In the genomic region with DNA sequence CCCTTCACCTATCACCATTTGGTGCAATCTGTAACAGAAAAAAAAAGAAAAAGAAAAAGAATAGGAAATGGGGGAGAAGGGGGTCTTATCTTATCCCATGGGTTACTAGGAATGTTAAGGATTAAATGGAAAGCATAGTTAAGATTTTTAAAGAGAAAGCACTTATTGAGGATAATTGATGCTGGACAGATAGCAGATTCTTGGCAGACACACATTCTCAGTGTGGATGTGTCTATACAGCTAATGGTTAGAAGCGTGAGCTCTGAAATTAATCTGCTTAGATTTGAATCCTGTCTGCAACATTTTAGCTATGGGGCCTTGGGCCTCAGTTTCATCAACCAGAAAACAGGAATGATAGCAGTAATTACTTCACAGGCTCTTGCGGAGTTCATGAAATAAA, we compare ENCODE assay signal across 2 cellular contexts.
TF ChIP-seq lines count a peak whose summit lies in the region.

No MANE protein-coding gene starts in this region.

TF ChIP-seq in SK-N-SH treated with all-trans-retinoic acid at 6 μM for 48 hours, 23 proteins besides CTCF, POLR2A, EP300 and RAD21:
- TF ChIP-seq RARB (CRISPR knock-in tag; IDR thresholded peaks at IDR 0.05): no peak
- no peak for TF ChIP-seq ZFP30 (CRISPR knock-in tag; IDR thresholded peaks at IDR 0.05)
- no peak for TF ChIP-seq OSR1 (CRISPR knock-in tag; IDR thresholded peaks at IDR 0.05)
- TF ChIP-seq, protein P1, sequence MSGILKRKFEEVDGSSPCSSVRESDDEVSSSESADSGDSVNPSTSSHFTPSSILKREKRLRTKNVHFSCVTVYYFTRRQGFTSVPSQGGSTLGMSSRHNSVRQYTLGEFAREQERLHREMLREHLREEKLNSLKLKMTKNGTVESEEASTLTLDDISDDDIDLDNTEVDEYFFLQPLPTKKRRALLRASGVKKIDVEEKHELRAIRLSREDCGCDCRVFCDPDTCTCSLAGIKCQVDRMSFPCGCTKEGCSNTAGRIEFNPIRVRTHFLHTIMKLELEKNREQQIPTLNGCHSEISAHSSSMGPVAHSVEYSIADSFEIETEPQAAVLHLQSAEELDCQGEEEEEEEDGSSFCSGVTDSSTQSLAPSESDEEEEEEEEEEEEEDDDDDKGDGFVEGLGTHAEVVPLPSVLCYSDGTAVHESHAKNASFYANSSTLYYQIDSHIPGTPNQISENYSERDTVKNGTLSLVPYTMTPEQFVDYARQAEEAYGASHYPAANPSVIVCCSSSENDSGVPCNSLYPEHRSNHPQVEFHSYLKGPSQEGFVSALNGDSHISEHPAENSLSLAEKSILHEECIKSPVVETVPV (CRISPR knock-in tag; IDR thresholded peaks at IDR 0.05): no peak
- TF ChIP-seq, protein P2, sequence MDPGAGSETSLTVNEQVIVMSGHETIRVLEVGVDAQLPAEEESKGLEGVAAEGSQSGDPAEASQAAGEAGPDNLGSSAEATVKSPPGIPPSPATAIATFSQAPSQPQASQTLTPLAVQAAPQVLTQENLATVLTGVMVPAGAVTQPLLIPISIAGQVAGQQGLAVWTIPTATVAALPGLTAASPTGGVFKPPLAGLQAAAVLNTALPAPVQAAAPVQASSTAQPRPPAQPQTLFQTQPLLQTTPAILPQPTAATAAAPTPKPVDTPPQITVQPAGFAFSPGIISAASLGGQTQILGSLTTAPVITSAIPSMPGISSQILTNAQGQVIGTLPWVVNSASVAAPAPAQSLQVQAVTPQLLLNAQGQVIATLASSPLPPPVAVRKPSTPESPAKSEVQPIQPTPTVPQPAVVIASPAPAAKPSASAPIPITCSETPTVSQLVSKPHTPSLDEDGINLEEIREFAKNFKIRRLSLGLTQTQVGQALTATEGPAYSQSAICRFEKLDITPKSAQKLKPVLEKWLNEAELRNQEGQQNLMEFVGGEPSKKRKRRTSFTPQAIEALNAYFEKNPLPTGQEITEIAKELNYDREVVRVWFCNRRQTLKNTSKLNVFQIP (CRISPR knock-in tag; IDR thresholded peaks at IDR 0.05; ENCODE audit: borderline replicate concordance, low read depth): no peak
- TF ChIP-seq ISL1 (CRISPR knock-in tag; IDR thresholded peaks at IDR 0.05): peak; percentile 91
- TF ChIP-seq CSDC2 (CRISPR knock-in tag; IDR thresholded peaks at IDR 0.05): no peak

TF ChIP-seq in SK-N-SH, 30 proteins besides CTCF, POLR2A, EP300 and RAD21:
- TF ChIP-seq RCOR1 (IDR thresholded peaks at IDR 0.05; ENCODE audit: low read length): no peak
- TF ChIP-seq, protein P3, sequence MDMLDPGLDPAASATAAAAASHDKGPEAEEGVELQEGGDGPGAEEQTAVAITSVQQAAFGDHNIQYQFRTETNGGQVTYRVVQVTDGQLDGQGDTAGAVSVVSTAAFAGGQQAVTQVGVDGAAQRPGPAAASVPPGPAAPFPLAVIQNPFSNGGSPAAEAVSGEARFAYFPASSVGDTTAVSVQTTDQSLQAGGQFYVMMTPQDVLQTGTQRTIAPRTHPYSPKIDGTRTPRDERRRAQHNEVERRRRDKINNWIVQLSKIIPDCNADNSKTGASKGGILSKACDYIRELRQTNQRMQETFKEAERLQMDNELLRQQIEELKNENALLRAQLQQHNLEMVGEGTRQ (IDR thresholded peaks at IDR 0.05; ENCODE audit: borderline replicate concordance, low read depth, low read length): no peak
- TF ChIP-seq TEAD4 (IDR thresholded peaks at IDR 0.05; ENCODE audit: borderline replicate concordance, insufficient read depth): no peak
- no peak for TF ChIP-seq GATA2 (CRISPR knock-in tag; IDR thresholded peaks at IDR 0.05)
- TF ChIP-seq FOXM1 (IDR thresholded peaks at IDR 0.05; ENCODE audit: low read depth): no peak
- TF ChIP-seq MXI1 (IDR thresholded peaks at IDR 0.05; ENCODE audit: low read depth, low read length): no peak
- TF ChIP-seq, protein P4, sequence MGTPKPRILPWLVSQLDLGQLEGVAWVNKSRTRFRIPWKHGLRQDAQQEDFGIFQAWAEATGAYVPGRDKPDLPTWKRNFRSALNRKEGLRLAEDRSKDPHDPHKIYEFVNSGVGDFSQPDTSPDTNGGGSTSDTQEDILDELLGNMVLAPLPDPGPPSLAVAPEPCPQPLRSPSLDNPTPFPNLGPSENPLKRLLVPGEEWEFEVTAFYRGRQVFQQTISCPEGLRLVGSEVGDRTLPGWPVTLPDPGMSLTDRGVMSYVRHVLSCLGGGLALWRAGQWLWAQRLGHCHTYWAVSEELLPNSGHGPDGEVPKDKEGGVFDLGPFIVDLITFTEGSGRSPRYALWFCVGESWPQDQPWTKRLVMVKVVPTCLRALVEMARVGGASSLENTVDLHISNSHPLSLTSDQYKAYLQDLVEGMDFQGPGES (IDR thresholded peaks at IDR 0.05; ENCODE audit: low read depth, low read length): no peak
- TF ChIP-seq EZH2phosphoT487 (IDR thresholded peaks at IDR 0.05; ENCODE audit: borderline replicate concordance, low read depth): no peak
- TF ChIP-seq, protein P5, sequence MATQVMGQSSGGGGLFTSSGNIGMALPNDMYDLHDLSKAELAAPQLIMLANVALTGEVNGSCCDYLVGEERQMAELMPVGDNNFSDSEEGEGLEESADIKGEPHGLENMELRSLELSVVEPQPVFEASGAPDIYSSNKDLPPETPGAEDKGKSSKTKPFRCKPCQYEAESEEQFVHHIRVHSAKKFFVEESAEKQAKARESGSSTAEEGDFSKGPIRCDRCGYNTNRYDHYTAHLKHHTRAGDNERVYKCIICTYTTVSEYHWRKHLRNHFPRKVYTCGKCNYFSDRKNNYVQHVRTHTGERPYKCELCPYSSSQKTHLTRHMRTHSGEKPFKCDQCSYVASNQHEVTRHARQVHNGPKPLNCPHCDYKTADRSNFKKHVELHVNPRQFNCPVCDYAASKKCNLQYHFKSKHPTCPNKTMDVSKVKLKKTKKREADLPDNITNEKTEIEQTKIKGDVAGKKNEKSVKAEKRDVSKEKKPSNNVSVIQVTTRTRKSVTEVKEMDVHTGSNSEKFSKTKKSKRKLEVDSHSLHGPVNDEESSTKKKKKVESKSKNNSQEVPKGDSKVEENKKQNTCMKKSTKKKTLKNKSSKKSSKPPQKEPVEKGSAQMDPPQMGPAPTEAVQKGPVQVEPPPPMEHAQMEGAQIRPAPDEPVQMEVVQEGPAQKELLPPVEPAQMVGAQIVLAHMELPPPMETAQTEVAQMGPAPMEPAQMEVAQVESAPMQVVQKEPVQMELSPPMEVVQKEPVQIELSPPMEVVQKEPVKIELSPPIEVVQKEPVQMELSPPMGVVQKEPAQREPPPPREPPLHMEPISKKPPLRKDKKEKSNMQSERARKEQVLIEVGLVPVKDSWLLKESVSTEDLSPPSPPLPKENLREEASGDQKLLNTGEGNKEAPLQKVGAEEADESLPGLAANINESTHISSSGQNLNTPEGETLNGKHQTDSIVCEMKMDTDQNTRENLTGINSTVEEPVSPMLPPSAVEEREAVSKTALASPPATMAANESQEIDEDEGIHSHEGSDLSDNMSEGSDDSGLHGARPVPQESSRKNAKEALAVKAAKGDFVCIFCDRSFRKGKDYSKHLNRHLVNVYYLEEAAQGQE (IDR thresholded peaks at IDR 0.05; ENCODE audit: low read depth, low read length): no peak
- no peak for TF ChIP-seq TAF1 (IDR thresholded peaks at IDR 0.05; ENCODE audit: borderline replicate concordance, low read depth, low read length)
- TF ChIP-seq, protein P6, sequence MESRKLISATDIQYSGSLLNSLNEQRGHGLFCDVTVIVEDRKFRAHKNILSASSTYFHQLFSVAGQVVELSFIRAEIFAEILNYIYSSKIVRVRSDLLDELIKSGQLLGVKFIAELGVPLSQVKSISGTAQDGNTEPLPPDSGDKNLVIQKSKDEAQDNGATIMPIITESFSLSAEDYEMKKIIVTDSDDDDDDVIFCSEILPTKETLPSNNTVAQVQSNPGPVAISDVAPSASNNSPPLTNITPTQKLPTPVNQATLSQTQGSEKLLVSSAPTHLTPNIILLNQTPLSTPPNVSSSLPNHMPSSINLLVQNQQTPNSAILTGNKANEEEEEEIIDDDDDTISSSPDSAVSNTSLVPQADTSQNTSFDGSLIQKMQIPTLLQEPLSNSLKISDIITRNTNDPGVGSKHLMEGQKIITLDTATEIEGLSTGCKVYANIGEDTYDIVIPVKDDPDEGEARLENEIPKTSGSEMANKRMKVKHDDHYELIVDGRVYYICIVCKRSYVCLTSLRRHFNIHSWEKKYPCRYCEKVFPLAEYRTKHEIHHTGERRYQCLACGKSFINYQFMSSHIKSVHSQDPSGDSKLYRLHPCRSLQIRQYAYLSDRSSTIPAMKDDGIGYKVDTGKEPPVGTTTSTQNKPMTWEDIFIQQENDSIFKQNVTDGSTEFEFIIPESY (IDR thresholded peaks at IDR 0.05; ENCODE audit: borderline replicate concordance, low read depth): no peak
- TF ChIP-seq JUND (IDR thresholded peaks at IDR 0.05): no peak
- TF ChIP-seq ELF1 (IDR thresholded peaks at IDR 0.05): no peak
- TF ChIP-seq, protein P7, sequence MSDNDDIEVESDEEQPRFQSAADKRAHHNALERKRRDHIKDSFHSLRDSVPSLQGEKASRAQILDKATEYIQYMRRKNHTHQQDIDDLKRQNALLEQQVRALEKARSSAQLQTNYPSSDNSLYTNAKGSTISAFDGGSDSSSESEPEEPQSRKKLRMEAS (IDR thresholded peaks at IDR 0.05; ENCODE audit: low read depth): no peak
- TF ChIP-seq NFIC (IDR thresholded peaks at IDR 0.05; ENCODE audit: borderline replicate concordance): no peak
- TF ChIP-seq SMC3 (IDR thresholded peaks at IDR 0.05; ENCODE audit: low read depth, low read length): no peak
- TF ChIP-seq NRF1 (IDR thresholded peaks at IDR 0.05; ENCODE audit: low read depth, low read length): no peak
- TF ChIP-seq CHD2 (IDR thresholded peaks at IDR 0.05; ENCODE audit: low read length, partially characterized antibody): no peak
- TF ChIP-seq TCF12 (IDR thresholded peaks at IDR 0.05): no peak
